In the genomic region with DNA sequence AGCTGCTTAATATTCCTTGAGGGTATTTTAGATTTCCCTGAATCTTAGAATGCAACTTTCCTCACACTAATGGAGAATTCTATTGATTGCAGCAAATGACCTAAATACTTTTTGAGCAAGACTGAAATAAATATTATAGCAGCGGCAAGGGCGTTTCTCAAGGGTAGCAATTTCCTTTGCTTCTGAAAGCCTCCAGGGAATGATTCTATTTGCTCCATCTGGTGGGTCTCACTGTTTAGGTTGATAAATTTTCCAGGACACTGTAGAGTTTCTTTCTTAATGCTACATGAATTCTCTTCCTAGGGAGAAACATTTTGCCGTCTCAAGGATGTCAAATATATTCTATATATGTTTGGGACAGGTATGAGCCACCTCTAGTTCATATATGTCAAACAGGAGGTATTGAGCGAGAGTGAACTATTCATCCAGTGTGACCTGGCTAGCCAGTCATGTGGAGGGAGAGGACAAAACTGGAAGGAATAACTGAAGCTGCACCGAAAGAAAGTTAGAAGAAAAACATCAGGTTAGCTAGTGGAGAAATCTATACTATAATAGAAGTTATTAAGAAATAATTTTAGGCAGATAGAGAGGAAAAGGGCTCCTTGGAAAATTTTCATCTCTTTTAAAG, we compare ENCODE assay signal across 35 cellular contexts.
"Had no signal": no experiment of that assay in that cellular context is flagged by ENCODE, and none has a peak within 500 bp of the region (broad histone marks: within the 10 kb centered on the region; RNA-seq: fewer than 3 reads in every experiment).

No MANE protein-coding gene starts in this region.

- H3K27ac ChIP-seq: adrenal gland, esophagus muscularis mucosa, foreskin keratinocyte, gastrocnemius medialis, heart left ventricle had no signal

- H3K36me3 Mint-ChIP-seq: activated CD4-positive, alpha-beta memory T cell treated with anti-CD3 and anti-CD28 coated beads for 36 hours; activated CD8-positive, alpha-beta memory T cell treated with anti-CD3 and anti-CD28 coated beads, Interleukin-2, amount 10 ng/mL, durations not matched to agents 7 days and 5 days; activated naive CD4-positive, alpha-beta T cell treated with anti-CD3 and anti-CD28 coated beads, Interleukin-2, amount 50 U/mL, for 24 hours; activated naive CD8-positive, alpha-beta T cell treated with anti-CD3 and anti-CD28 coated beads for 36 hours had no signal

- H3K27me3 ChIP-seq: adrenal gland, body of pancreas, foreskin keratinocyte, gastrocnemius medialis, heart left ventricle had no signal

- H3K9me3 ChIP-seq: adrenal gland, body of pancreas, esophagus muscularis mucosa, gastrocnemius medialis, heart left ventricle had no signal

- H3K9me3 Mint-ChIP-seq: activated CD4-positive, alpha-beta memory T cell treated with anti-CD3 and anti-CD28 coated beads for 36 hours; activated CD4-positive, alpha-beta T cell treated with anti-CD3 and anti-CD28 coated beads, Interleukin-2, amount 10 ng/mL, durations not matched to agents 24 days and 14 days; activated naive CD4-positive, alpha-beta T cell treated with anti-CD3 and anti-CD28 coated beads for 36 hours; activated naive CD4-positive, alpha-beta T cell treated with anti-CD3 and anti-CD28 coated beads, Interleukin-2, amount 50 U/mL, for 24 hours; activated naive CD8-positive, alpha-beta T cell treated with anti-CD3 and anti-CD28 coated beads for 36 hours; activated naive CD8-positive, alpha-beta T cell treated with anti-CD3 and anti-CD28 coated beads, Interleukin-2, amount 50 U/mL, for 24 hours; activated T-helper 1 cell treated with anti-CD3 and anti-CD28 coated beads, Interleukin-12 subunit alpha, Interleukin-12 subunit beta, Interleukin-2, Interleukin-4 antibody, amounts not matched to agents 30 ng/mL and 10 ng/mL and 1 ng/mL, durations not matched to agents 14 hours and 24 hours and 36 hours; activated T-helper 2 cell treated with anti-CD3 and anti-CD28 coated beads, Interferon-gamma antibody, Interleukin-2, Interleukin-4, amounts not matched to agents 10 μg/mL and 5 μg/mL and 100 μg/mL, durations not matched to agents 14 hours and 24 hours and 36 hours; effector memory CD8-positive, alpha-beta T cell; T-helper 2 cell treated with Interferon-gamma antibody and Interleukin-4, amounts not matched to agents 5 μg/mL and 100 μg/mL, for 36 hours had no signal

- H3K4me3 ChIP-seq: adrenal gland, body of pancreas, esophagus muscularis mucosa, gastrocnemius medialis, heart left ventricle had no signal

- H3K4me3 Mint-ChIP-seq: activated CD4-positive, alpha-beta memory T cell treated with anti-CD3 and anti-CD28 coated beads for 36 hours; activated CD4-positive, alpha-beta T cell treated with anti-CD3 and anti-CD28 coated beads for 36 hours; activated CD4-positive, alpha-beta T cell treated with anti-CD3 and anti-CD28 coated beads, Interleukin-2, amount 10 ng/mL, durations not matched to agents 24 days and 14 days; activated CD8-positive, alpha-beta memory T cell treated with anti-CD3 and anti-CD28 coated beads, Interleukin-2, amount 10 ng/mL, durations not matched to agents 7 days and 5 days; activated CD8-positive, alpha-beta T cell treated with anti-CD3 and anti-CD28 coated beads, Interleukin-2, amount 10 ng/mL, durations not matched to agents 7 days and 5 days; activated naive CD4-positive, alpha-beta T cell treated with anti-CD3 and anti-CD28 coated beads for 36 hours; activated naive CD4-positive, alpha-beta T cell treated with anti-CD3 and anti-CD28 coated beads, Interleukin-2, amount 50 U/mL, for 24 hours; activated naive CD8-positive, alpha-beta T cell treated with anti-CD3 and anti-CD28 coated beads for 36 hours; activated naive CD8-positive, alpha-beta T cell treated with anti-CD3 and anti-CD28 coated beads, Interleukin-2, amount 50 U/mL, for 24 hours; activated T-helper 1 cell treated with anti-CD3 and anti-CD28 coated beads, Interleukin-12 subunit alpha, Interleukin-12 subunit beta, Interleukin-2, Interleukin-4 antibody, amounts not matched to agents 30 ng/mL and 10 ng/mL and 1 ng/mL, durations not matched to agents 14 hours and 24 hours and 36 hours; effector memory CD8-positive, alpha-beta T cell; T-helper 2 cell treated with Interferon-gamma antibody and Interleukin-4, amounts not matched to agents 5 μg/mL and 100 μg/mL, for 36 hours had no signal

- FAIRE-seq: colon had no signal

- H3K4me1 ChIP-seq: adrenal gland, foreskin keratinocyte, gastrocnemius medialis had no signal

- H3K4me1 Mint-ChIP-seq: activated CD4-positive, alpha-beta T cell treated with anti-CD3 and anti-CD28 coated beads for 36 hours; activated CD4-positive, alpha-beta T cell treated with anti-CD3 and anti-CD28 coated beads, Interleukin-2, amount 10 ng/mL, durations not matched to agents 24 days and 14 days; activated CD8-positive, alpha-beta memory T cell treated with anti-CD3 and anti-CD28 coated beads, Interleukin-2, amount 10 ng/mL, durations not matched to agents 7 days and 5 days; activated naive CD4-positive, alpha-beta T cell treated with anti-CD3 and anti-CD28 coated beads, Interleukin-2, amount 50 U/mL, for 24 hours; activated naive CD8-positive, alpha-beta T cell treated with anti-CD3 and anti-CD28 coated beads for 36 hours; activated naive CD8-positive, alpha-beta T cell treated with anti-CD3 and anti-CD28 coated beads, Interleukin-2, amount 50 U/mL, for 24 hours had no signal

- H3K27ac Mint-ChIP-seq: activated CD4-positive, alpha-beta memory T cell treated with anti-CD3 and anti-CD28 coated beads for 36 hours; activated CD4-positive, alpha-beta T cell treated with anti-CD3 and anti-CD28 coated beads for 36 hours; activated CD4-positive, alpha-beta T cell treated with anti-CD3 and anti-CD28 coated beads, Interleukin-2, amount 10 ng/mL, durations not matched to agents 24 days and 14 days; activated CD8-positive, alpha-beta memory T cell treated with anti-CD3 and anti-CD28 coated beads, Interleukin-2, amount 10 ng/mL, durations not matched to agents 7 days and 5 days; activated CD8-positive, alpha-beta T cell treated with anti-CD3 and anti-CD28 coated beads, Interleukin-2, amount 10 ng/mL, durations not matched to agents 7 days and 5 days; activated naive CD4-positive, alpha-beta T cell treated with anti-CD3 and anti-CD28 coated beads for 36 hours; activated naive CD4-positive, alpha-beta T cell treated with anti-CD3 and anti-CD28 coated beads, Interleukin-2, amount 50 U/mL, for 24 hours; activated naive CD8-positive, alpha-beta T cell treated with anti-CD3 and anti-CD28 coated beads for 36 hours; activated naive CD8-positive, alpha-beta T cell treated with anti-CD3 and anti-CD28 coated beads, Interleukin-2, amount 50 U/mL, for 24 hours; activated T-helper 1 cell treated with anti-CD3 and anti-CD28 coated beads, Interleukin-12 subunit alpha, Interleukin-12 subunit beta, Interleukin-2, Interleukin-4 antibody, amounts not matched to agents 30 ng/mL and 10 ng/mL and 1 ng/mL, durations not matched to agents 14 hours and 24 hours and 36 hours; activated T-helper 2 cell treated with anti-CD3 and anti-CD28 coated beads, Interferon-gamma antibody, Interleukin-2, Interleukin-4, amounts not matched to agents 10 μg/mL and 5 μg/mL and 100 μg/mL, durations not matched to agents 14 hours and 24 hours and 36 hours; effector memory CD8-positive, alpha-beta T cell; T-helper 2 cell treated with Interferon-gamma antibody and Interleukin-4, amounts not matched to agents 5 μg/mL and 100 μg/mL, for 36 hours had no signal

- H3K36me3 ChIP-seq: adrenal gland, esophagus muscularis mucosa, gastrocnemius medialis, heart left ventricle had no signal

- DNase-seq: activated CD4-positive, alpha-beta memory T cell treated with anti-CD3 and anti-CD28 coated beads for 36 hours; activated CD4-positive, alpha-beta T cell treated with anti-CD3 and anti-CD28 coated beads for 36 hours; activated CD4-positive, alpha-beta T cell treated with anti-CD3 and anti-CD28 coated beads, Interleukin-2, amount 10 ng/mL, durations not matched to agents 24 days and 14 days; activated CD4-positive, CD25-positive, alpha-beta regulatory T cell; activated CD4-positive, CD25-positive, alpha-beta regulatory T cell treated with anti-CD3 and anti-CD28 coated beads, Interleukin-2, amount 50 U/mL, for 72 hours; activated CD8-positive, alpha-beta memory T cell treated with anti-CD3 and anti-CD28 coated beads, Interleukin-2, amount 10 ng/mL, durations not matched to agents 7 days and 5 days; activated CD8-positive, alpha-beta memory T cell treated with anti-CD3 and anti-CD28 coated beads, Interleukin-2, amount 50 U/mL, for 4 hours; activated CD8-positive, alpha-beta T cell treated with anti-CD3 and anti-CD28 coated beads, Interleukin-2, amount 10 ng/mL, durations not matched to agents 7 days and 5 days; activated effector memory CD4-positive, alpha-beta T cell treated with anti-CD3 and anti-CD28 coated beads, Interleukin-2, amount 50 U/mL, for 16 hours; activated naive CD4-positive, alpha-beta T cell treated with anti-CD3 and anti-CD28 coated beads for 36 hours; activated naive CD8-positive, alpha-beta T cell treated with anti-CD3 and anti-CD28 coated beads for 36 hours; activated naive CD8-positive, alpha-beta T cell treated with anti-CD3 and anti-CD28 coated beads, Interleukin-2, amount 50 U/mL, for 24 hours; activated T-cell treated with anti-CD3 and anti-CD28 coated beads, Interleukin-2, amount 50 U/mL, for 1 hour; activated T-cell treated with anti-CD3 and anti-CD28 coated beads, Interleukin-2, amount 50 U/mL, for 48 hours; adrenal gland; amygdala; aorta; caudate nucleus; cortex of kidney; dermis blood vessel endothelial cell; effector CD4-positive, alpha-beta T cell; effector memory CD8-positive, alpha-beta T cell; erythroblast; foreskin keratinocyte; gastrocnemius medialis; glutamatergic neuron; heart left ventricle; T1000 had no signal

- H3K27me3 Mint-ChIP-seq: activated CD4-positive, alpha-beta memory T cell treated with anti-CD3 and anti-CD28 coated beads for 36 hours; activated CD4-positive, alpha-beta T cell treated with anti-CD3 and anti-CD28 coated beads for 36 hours; activated CD4-positive, alpha-beta T cell treated with anti-CD3 and anti-CD28 coated beads, Interleukin-2, amount 10 ng/mL, durations not matched to agents 24 days and 14 days; activated CD8-positive, alpha-beta memory T cell treated with anti-CD3 and anti-CD28 coated beads, Interleukin-2, amount 10 ng/mL, durations not matched to agents 7 days and 5 days; activated naive CD4-positive, alpha-beta T cell treated with anti-CD3 and anti-CD28 coated beads, Interleukin-2, amount 50 U/mL, for 24 hours; activated naive CD8-positive, alpha-beta T cell treated with anti-CD3 and anti-CD28 coated beads for 36 hours; activated naive CD8-positive, alpha-beta T cell treated with anti-CD3 and anti-CD28 coated beads, Interleukin-2, amount 50 U/mL, for 24 hours; effector memory CD8-positive, alpha-beta T cell had no signal

- ATAC-seq: activated CD4-positive, alpha-beta T cell treated with anti-CD3 and anti-CD28 coated beads for 36 hours; activated CD8-positive, alpha-beta memory T cell treated with anti-CD3 and anti-CD28 coated beads, Interleukin-2, amount 10 ng/mL, durations not matched to agents 7 days and 5 days; activated CD8-positive, alpha-beta T cell treated with anti-CD3 and anti-CD28 coated beads, Interleukin-2, amount 10 ng/mL, durations not matched to agents 7 days and 5 days; activated naive CD8-positive, alpha-beta T cell treated with anti-CD3 and anti-CD28 coated beads, Interleukin-2, amount 50 U/mL, for 24 hours; body of pancreas; effector memory CD8-positive, alpha-beta T cell; foreskin keratinocyte; gastrocnemius medialis; heart left ventricle had no signal
